In the genomic region with DNA sequence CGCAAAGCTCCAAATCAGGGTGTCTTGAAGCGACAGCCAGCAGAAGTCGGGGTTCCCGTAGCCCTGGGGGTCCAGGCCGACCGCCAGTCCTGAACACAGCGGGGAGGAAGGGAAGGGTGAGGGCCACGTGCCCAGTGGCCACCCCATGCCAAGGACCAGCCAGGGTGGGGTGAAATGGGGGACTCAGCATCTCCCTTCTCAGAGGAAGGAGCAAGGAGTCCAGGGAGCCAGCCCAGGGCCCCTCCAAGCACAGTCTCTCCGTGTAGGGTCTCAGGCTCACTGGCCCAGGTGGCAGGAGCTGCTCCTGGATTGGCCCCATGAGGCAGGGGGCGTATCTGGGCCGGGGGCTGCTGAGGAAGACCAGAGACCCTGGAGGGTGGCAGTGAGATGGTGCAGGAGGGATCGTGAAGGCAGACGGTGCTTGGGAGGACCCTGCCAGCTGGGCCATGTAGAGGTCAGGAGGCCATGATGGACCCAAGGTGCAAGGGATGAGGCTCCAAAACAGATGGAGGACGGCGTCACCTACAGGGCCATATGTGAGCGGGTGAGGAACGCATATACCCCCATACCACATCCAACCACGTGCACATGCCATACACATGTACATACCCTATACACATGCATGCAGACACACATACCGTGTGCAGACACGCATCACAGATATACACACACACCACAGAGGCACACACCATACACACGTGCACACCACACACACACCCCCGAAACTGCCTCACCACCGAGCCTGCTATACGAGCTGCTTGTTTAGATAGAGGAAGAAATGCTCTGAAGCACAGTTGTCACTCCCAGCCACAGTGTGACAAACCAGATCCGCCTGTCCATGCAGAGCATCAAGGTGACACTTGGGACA, we compare ENCODE assay signal across 1 cellular context.
TF ChIP-seq lines count a peak whose summit lies in the region.

No MANE protein-coding gene starts in this region.

TF ChIP-seq in GM12891, 5 proteins besides CTCF, POLR2A, EP300 and RAD21:
- TF ChIP-seq POU2F2 (IDR thresholded peaks at IDR 0.05; ENCODE audit: low read depth, low read length) (no peak), TAF1 (IDR thresholded peaks at IDR 0.05; ENCODE audit: low read depth, low read length) (no peak), SPI1 (IDR thresholded peaks at IDR 0.05; ENCODE audit: low read depth, low read length) (no peak), POLR2AphosphoS5 (IDR thresholded peaks at IDR 0.05; ENCODE audit: low read depth, low read length) (no peak), PAX5 (IDR thresholded peaks at IDR 0.05; ENCODE audit: insufficient read depth, low read length, severe bottlenecking) (no peak)
